In genomic region chr2:46299365-46300263, GRCh38 we compare ENCODE assay signal across 8 cellular contexts. TPM values are rescaled to one million over a fixed set of nuclear protein-coding genes. Genes with fewer than 3 reads are reported as not detected.
DNase-seq lines count a peak whose midpoint lies in the region; TF ChIP-seq lines count a peak whose summit lies in the region.

No MANE protein-coding gene starts in this region.

- peak overlapping the region; percentile 83 for H3K4me3 ChIP-seq in AG04449 (ENCODE audit: low read depth, low read length)
- H3K4me3 ChIP-seq in H7 (ENCODE audit: insufficient read depth, low read depth, low read length) = peak overlapping the region; percentile 63
- peak overlapping the region; percentile 75 to 88 for H3K4me3 ChIP-seq in mesenchymal stem cell (ENCODE audit: insufficient read depth in 1 of 2, low read depth in 1 of 2, low read length in 2 of 2)
- peak overlapping the region; percentile 65 to 91 for H3K4me3 ChIP-seq in tibial artery

- peak; percentile 23 for TF ChIP-seq CTCF in AG04449 (IDR thresholded peaks at IDR 0.05; ENCODE audit: insufficient read depth, low read length, missing control alignments)
- TF ChIP-seq CTCF in endothelial cell (IDR thresholded peaks at IDR 0.05; ENCODE audit: unreplicated experiment) = no peak
- no peak for TF ChIP-seq CTCF in tibial artery (IDR thresholded peaks at IDR 0.05)

- H3K27me3 ChIP-seq in H7 (ENCODE audit: control insufficient read depth, insufficient read depth, low read length) (peaks cover 68% of the 10 kb centered on the region), mesenchymal stem cell (ENCODE audit: control insufficient read depth in 1 of 2, insufficient read depth in 1 of 2, low read length in 2 of 2) (peaks cover 0 to 11% of the 10 kb centered on the region in 2 experiments), tibial artery (no peaks in the 10 kb centered on the region)

- H3K4me2 ChIP-seq in mesenchymal stem cell (ENCODE audit: low read length, poor library complexity, severe bottlenecking) = peak overlapping the region; percentile 99

- peaks cover 18% of the 10 kb centered on the region for H3K79me1 ChIP-seq in mesenchymal stem cell (replicated peaks; ENCODE audit: low read length, poor library complexity, severe bottlenecking)

- H3K14ac ChIP-seq in mesenchymal stem cell (ENCODE audit: low read length in 2 of 2) = peak overlapping the region in 1 of 2 experiments; percentile 98

- peak overlapping the region in 1 of 2 experiments; percentile 97 for H3K23ac ChIP-seq in mesenchymal stem cell (ENCODE audit: low read length in 2 of 2)

- intact Hi-C loops in tibial artery (cut with DNase I; ENCODE audit: low total_unique reads) = loop anchor here (5.0 to 10.0 kb wide), 2 partner anchors 53 to 65 kb away; no protein-coding TSS in a partner anchor

- H3K4me1 ChIP-seq in mesenchymal stem cell (ENCODE audit: control insufficient read depth, insufficient read depth, low read depth, low read length) = peaks cover 21% of the 10 kb centered on the region
- peaks cover 0 to 54% (median 30%) of the 10 kb centered on the region in 4 donors for H3K4me1 ChIP-seq in tibial artery

- H3K9me3 ChIP-seq in mesenchymal stem cell (ENCODE audit: control insufficient read depth, low read length) (no peaks in the 10 kb centered on the region), tibial artery (no peaks in the 10 kb centered on the region)

- no peak overlapping the region for H4K91ac ChIP-seq in mesenchymal stem cell (ENCODE audit: low read length)

- H3K4me3 Mint-ChIP-seq in endothelial cell (ENCODE audit: unreplicated experiment) = peak overlapping the region; percentile 98

- WGBS in mesenchymal stem cell = 1% methylated on average over 40 of the region's 40 CpGs

- H3K27me3 Mint-ChIP-seq in endothelial cell (ENCODE audit: unreplicated experiment) = peaks cover 24% of the 10 kb centered on the region

- H2AK5ac ChIP-seq in mesenchymal stem cell (ENCODE audit: low read length, severe bottlenecking) = no peak overlapping the region

- peak overlapping the region; percentile 31 for H3K27ac Mint-ChIP-seq in endothelial cell (ENCODE audit: unreplicated experiment)

- peaks cover 15% of the 10 kb centered on the region for H3K36me3 Mint-ChIP-seq in endothelial cell (ENCODE audit: low read depth, unreplicated experiment)

- peak overlapping the region; percentile 84 to 93 for H3K18ac ChIP-seq in mesenchymal stem cell (ENCODE audit: low read depth in 1 of 2, low read length in 2 of 2)

- peak overlapping the region; percentile 89 for H3K9ac ChIP-seq in mesenchymal stem cell (ENCODE audit: low read length)

- H3K27ac ChIP-seq in mesenchymal stem cell (ENCODE audit: low read length, poor library complexity, severe bottlenecking) (peak overlapping the region; percentile 19), tibial artery (peak overlapping the region; percentile 82 to 94)

- no peak for DNase-seq in AG04449 (ENCODE audit: low read depth, low spot score)
- peak; percentile 69 for DNase-seq in H7
- DNase-seq in SW480 (ENCODE audit: low spot score) = peak; percentile 67
- peak; percentile 44 for DNase-seq in endothelial cell (ENCODE audit: low spot score)
- peak; percentile 84 for DNase-seq in mesenchymal stem cell
- peak; percentile 80 to 88 for DNase-seq in tibial artery
- DNase-seq in NCI-H526 treated with DMSO at 0.1 percent for 48 hours (lab: John Stamatoyannopoulos, UW) = no peak
- no peak for DNase-seq in pons (ENCODE audit: low spot score)

- peak overlapping the region; percentile 70 to 92 for H3K4ac ChIP-seq in mesenchymal stem cell (ENCODE audit: low read depth in 1 of 2, low read length in 2 of 2)

- CTCF ChIA-PET in AG04449 (lab: Yijun Ruan, JAX) = interaction anchor here (0.8 to 4.0 kb wide), 11 partner anchors 10 to 314 kb away, joined by 3 to 27 read pairs (median 3); no protein-coding TSS in a partner anchor

- peak overlapping the region; percentile 66 for H4K8ac ChIP-seq in mesenchymal stem cell (ENCODE audit: low read length)

- peak overlapping the region; percentile 64 to 85 for H2BK12ac ChIP-seq in mesenchymal stem cell (ENCODE audit: low read length in 2 of 2)

- H2AFZ ChIP-seq in mesenchymal stem cell (ENCODE audit: low read depth, low read length) = peak overlapping the region; percentile 8

- H3K9me3 Mint-ChIP-seq in endothelial cell (ENCODE audit: unreplicated experiment) = no peaks in the 10 kb centered on the region

- H2BK15ac ChIP-seq in mesenchymal stem cell (ENCODE audit: low read depth, poor library complexity, severe bottlenecking) = peak overlapping the region; percentile 15

- peak overlapping the region; percentile 24 for H2BK5ac ChIP-seq in mesenchymal stem cell (ENCODE audit: low read depth, low read length, poor library complexity, severe bottlenecking)

- H3K36me3 ChIP-seq in H7 (replicated peaks; ENCODE audit: control insufficient read depth, insufficient read depth, low read length) = no peaks in the 10 kb centered on the region
- H3K36me3 ChIP-seq in mesenchymal stem cell (ENCODE audit: control insufficient read depth in 1 of 2, insufficient read depth in 2 of 2, low read depth in 1 of 2, low read length in 2 of 2) = no peaks in the 10 kb centered on the region
- H3K36me3 ChIP-seq in tibial artery = no peaks in the 10 kb centered on the region

- POLR2A ChIA-PET in AG04449 (lab: Yijun Ruan, JAX) = interaction anchor here (1.0 to 2.5 kb wide), 2 partner anchors 16 to 225 kb away, joined by 3 to 17 read pairs; no protein-coding TSS in a partner anchor

- H3K4me1 Mint-ChIP-seq in endothelial cell (ENCODE audit: unreplicated experiment) = peaks cover 53% of the 10 kb centered on the region

- H2BK120ac ChIP-seq in mesenchymal stem cell (ENCODE audit: low read depth, low read length) = peak overlapping the region; percentile 67

RNA-seq across cellular contexts. Expression of gene EPAS1, which starts 2.4 kb away (rescaled TPM):
- 0.94 and 2.2 TPM in 2 replicates for total RNA-seq in H7 (2014; rRNA removed; shearing (Covaris generic))
- total RNA-seq in endothelial cell (ENCODE audit: unreplicated experiment) = 280 TPM
- 237 TPM for polyA plus RNA-seq in mesenchymal stem cell (2013, experiment 1 of 2)
- 244 TPM for polyA plus RNA-seq in mesenchymal stem cell (2013, experiment 2 of 2)

Comparison
In these comparisons a context has a peak if more than half of its experiments do, and no peak if none do; other contexts are left out.
1. DNase-seq: peak in H7 (single experiment), SW480 (single experiment), endothelial cell (single experiment), mesenchymal stem cell (single experiment) and tibial artery (2 of 2); none in AG04449 (single experiment), NCI-H526 treated with DMSO at 0.1 percent for 48 hours (single experiment) and pons (single experiment).
2. RNA of gene EPAS1, which starts 2.4 kb away (total RNA-seq): 280 TPM in endothelial cell (single experiment); 0.94 to 2.2 TPM in H7; every median in the first group is over 10 times any median in the second.
3. Peak in every context shown above with its lines, with median percentiles within 50 percentile points of each other: H3K4me3 ChIP-seq.